In the genomic region with DNA sequence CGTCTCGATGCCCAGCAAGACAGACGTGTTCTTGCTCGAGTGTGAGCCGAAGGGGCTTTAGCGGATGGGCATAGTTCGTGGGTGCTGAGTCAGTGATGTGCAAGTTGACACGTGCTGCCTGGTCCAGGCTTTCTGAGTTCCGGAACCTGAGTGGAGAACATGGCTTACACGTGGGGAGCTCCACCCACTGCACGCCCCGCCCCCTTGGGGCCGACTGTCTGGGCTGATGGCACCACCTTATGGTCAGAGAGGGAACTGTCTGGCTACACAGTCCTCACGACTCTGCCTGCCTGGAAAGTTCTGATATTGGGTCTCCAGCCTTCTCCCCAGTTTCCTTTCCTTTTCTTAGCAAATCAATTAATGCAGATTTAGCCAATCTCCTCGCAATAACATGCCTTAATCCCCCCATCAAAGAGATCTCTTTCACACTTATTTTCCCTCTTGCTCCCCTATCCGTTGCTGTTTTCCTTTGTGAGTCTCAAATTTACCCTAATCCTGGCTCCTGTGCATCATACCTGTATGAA, we compare ENCODE assay signal across 8 cellular contexts. TPM values are rescaled to one million over a fixed set of nuclear protein-coding genes. Genes with fewer than 3 reads are reported as not detected.
DNase-seq lines count a peak whose midpoint lies in the region; ATAC-seq and TF ChIP-seq lines count a peak whose summit lies in the region.

No MANE protein-coding gene starts in this region.

- H3K27ac ChIP-seq in C4-2B, result peak overlapping the region; percentile 97

- DNase-seq in GM19240 (ENCODE audit: insufficient read length, low spot score) (peak; percentile 87), NCI-H526 (lab: John Stamatoyannopoulos, UW) (peak; percentile 41 to 86), mesothelial cell of epicardium (ENCODE audit: low spot score in 2 of 2, unreplicated experiment in 2 of 2) (peak; percentile 84 to 92)
- peak; percentile 56 to 60 for DNase-seq in activated CD4-positive, alpha-beta T cell treated with anti-CD3 and anti-CD28 coated beads, Interleukin-2, amount 50 U/mL, for 4 hours
- peak; percentile 38 for DNase-seq in effector CD8-positive, alpha-beta T cell (lab: John Stamatoyannopoulos, UW)
- DNase-seq in stimulated activated CD8-positive, alpha-beta memory T cell treated with anti-CD3 and anti-CD28 coated beads, Interleukin-2, amount 100 ng/mL, for 48 hours (ENCODE audit: low read depth in 2 of 2), result peak; percentile 74 to 86

- peak; percentile 51 for ATAC-seq in HG03432 (IDR thresholded peaks at IDR 0.05; ENCODE audit: unreplicated experiment)

- H3K27ac Mint-ChIP-seq in mesothelial cell of epicardium, result no peak overlapping the region

- H3K36me3 Mint-ChIP-seq in mesothelial cell of epicardium, result no peaks in the 10 kb centered on the region

- TF ChIP-seq CTCF in C4-2B (conservative IDR thresholded peaks at IDR 0.05) (peak; percentile 96), mesothelial cell of epicardium (IDR thresholded peaks at IDR 0.05; ENCODE audit: unreplicated experiment) (peak; percentile 86)

- no peaks in the 10 kb centered on the region for H3K9me3 Mint-ChIP-seq in mesothelial cell of epicardium

- H3K27me3 Mint-ChIP-seq in mesothelial cell of epicardium (ENCODE audit: low read depth), result peaks cover 7% of the 10 kb centered on the region

- no peak overlapping the region for H3K4me3 Mint-ChIP-seq in mesothelial cell of epicardium

- H3K4me1 Mint-ChIP-seq in mesothelial cell of epicardium, result peaks cover 19% of the 10 kb centered on the region

RNA-seq across cellular contexts. Expression of gene STC2, which starts 3.8 kb away (rescaled TPM):
- total RNA-seq in mesothelial cell of epicardium, result 24.8 to 26.9 TPM (median 26.0 TPM) in 3 replicates

Comparison
In these comparisons a context has a peak if more than half of its experiments do, and no peak if none do; other contexts are left out.
1. Peak in every context shown above with its lines: DNase-seq, ATAC-seq and H3K27ac ChIP-seq.
2. DNase-seq: peak in every context shown above with its lines; median percentile 88 in mesothelial cell of epicardium; 87 in GM19240; 80 in stimulated activated CD8-positive, alpha-beta memory T cell treated with anti-CD3 and anti-CD28 coated beads, Interleukin-2, amount 100 ng/mL, for 48 hours; 64 in NCI-H526; 58 in activated CD4-positive, alpha-beta T cell treated with anti-CD3 and anti-CD28 coated beads, Interleukin-2, amount 50 U/mL, for 4 hours; 38 in effector CD8-positive, alpha-beta T cell.